8 cellular contexts compared by ENCODE assay signal in the genomic region with DNA sequence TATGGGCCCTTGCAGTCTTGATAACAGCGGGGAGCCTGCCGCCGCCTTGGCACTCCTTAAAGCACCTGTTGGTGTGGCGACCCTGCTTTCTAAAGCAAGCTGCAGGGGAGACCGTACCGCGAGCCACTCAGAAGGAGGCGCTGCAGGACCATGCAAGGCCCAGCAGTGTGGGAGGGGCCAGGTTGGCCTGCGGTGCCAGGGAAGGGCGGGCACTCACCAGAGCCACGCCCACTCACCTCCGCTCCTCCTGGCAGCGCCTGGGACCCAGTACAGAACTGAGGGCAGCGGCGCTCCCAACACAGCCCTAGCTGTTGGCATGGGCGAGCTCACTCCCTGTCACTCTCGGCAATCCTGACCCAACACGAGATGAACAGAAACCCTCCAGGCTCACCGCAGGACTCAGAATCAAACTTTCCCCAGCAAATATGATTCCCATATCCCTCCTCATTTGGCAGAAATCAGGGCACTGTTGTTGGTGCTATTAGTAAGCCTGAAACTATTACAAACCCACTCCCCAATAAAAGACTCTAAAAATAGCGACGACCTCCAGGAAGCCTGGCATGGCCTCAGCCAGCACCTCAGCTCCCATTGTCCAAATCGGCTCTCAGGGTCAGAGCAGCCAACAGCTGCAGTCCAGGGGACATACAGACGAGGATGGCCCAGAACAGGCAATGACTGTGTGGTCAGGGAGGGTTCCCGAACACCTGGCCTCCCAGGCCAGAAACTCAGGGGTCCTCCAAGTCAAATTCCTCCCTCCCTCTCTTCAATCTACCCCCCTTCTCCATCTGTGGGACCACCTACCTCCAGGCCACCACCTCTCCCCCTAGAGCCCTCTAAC.
DNase-seq lines count a peak whose midpoint lies in the region; ATAC-seq and TF ChIP-seq lines count a peak whose summit lies in the region.

No MANE protein-coding gene starts in this region.

- no peaks in the 10 kb centered on the region for H3K9me3 Mint-ChIP-seq in activated CD4-positive, alpha-beta T cell treated with anti-CD3 and anti-CD28 coated beads, Interleukin-2, amount 10 ng/mL, durations not matched to agents 7 days and 5 days

- H3K4me3 Mint-ChIP-seq in activated CD4-positive, alpha-beta T cell treated with anti-CD3 and anti-CD28 coated beads, Interleukin-2, amount 10 ng/mL, durations not matched to agents 7 days and 5 days: no peak overlapping the region

- in situ Hi-C loops in ACHN (cut with HindIII; ENCODE audit: low pct_ligation_motif_present, low pct_unique_long_range_greater_than_20kb, low sequenced_read_pairs): no loop called here

- peaks cover 14% of the 10 kb centered on the region for H3K4me1 Mint-ChIP-seq in activated CD4-positive, alpha-beta T cell treated with anti-CD3 and anti-CD28 coated beads, Interleukin-2, amount 10 ng/mL, durations not matched to agents 7 days and 5 days

- TF ChIP-seq CTCF in NB4 (IDR thresholded peaks at IDR 0.05; ENCODE audit: low read depth, low read length) (peak; percentile 62), mucosa of descending colon (IDR thresholded peaks at IDR 0.05) (peak; percentile 75)

- no peak for TF ChIP-seq POLR2A in NB4 (IDR thresholded peaks at IDR 0.05; ENCODE audit: extremely low read depth, insufficient read length)

- DNase-seq in ACHN (peak; percentile 66), NB4 (ENCODE audit: low read depth) (peak; percentile 78), mucosa of descending colon (peak; percentile 93 to 94 (median 93)), foreskin melanocyte (no peak)
- DNase-seq in activated CD4-positive, alpha-beta T cell treated with anti-CD3 and anti-CD28 coated beads, Interleukin-2, amount 10 ng/mL, durations not matched to agents 7 days and 5 days: peak; percentile 86
- peak; percentile 72 for DNase-seq in effector CD4-positive, alpha-beta T cell
- peak; percentile 62 to 67 for DNase-seq in stimulated activated CD8-positive, alpha-beta memory T cell treated with anti-CD3 and anti-CD28 coated beads, Interleukin-7, amount 100 ng/mL, for 4 hours (ENCODE audit: low read depth in 2 of 2)

- POLR2A ChIA-PET in activated CD4-positive, alpha-beta T cell treated with anti-CD3 and anti-CD28 coated beads, Interleukin-2, amount 10 ng/mL, durations not matched to agents 7 days and 5 days (lab: Charles Lee): no interaction called here

- no peak overlapping the region for H3K27ac Mint-ChIP-seq in activated CD4-positive, alpha-beta T cell treated with anti-CD3 and anti-CD28 coated beads, Interleukin-2, amount 10 ng/mL, durations not matched to agents 7 days and 5 days

- ATAC-seq in GM18519 (IDR thresholded peaks at IDR 0.05; ENCODE audit: low FRiP score, unreplicated experiment) (peak; percentile 58), mucosa of descending colon (peak; percentile 97)

- peaks cover 2% of the 10 kb centered on the region for H3K36me3 ChIP-seq in mucosa of descending colon (ENCODE audit: low read depth)

- CTCF ChIA-PET in activated CD4-positive, alpha-beta T cell treated with anti-CD3 and anti-CD28 coated beads, Interleukin-2, amount 10 ng/mL, durations not matched to agents 7 days and 5 days (lab: Charles Lee): interaction anchor here (0.6 to 2.2 kb wide), 13 partner anchors 35 to 312 kb away, joined by 3 to 27 read pairs (median 4); no protein-coding TSS in a partner anchor

- intact Hi-C loops in mucosa of descending colon (cut with DNase I, micrococcal nuclease): loop anchor here in 1 of 2 donors (5.0 kb wide), 1 partner anchor 112 kb away; no protein-coding TSS in a partner anchor

- no peaks in the 10 kb centered on the region for H3K27me3 Mint-ChIP-seq in activated CD4-positive, alpha-beta T cell treated with anti-CD3 and anti-CD28 coated beads, Interleukin-2, amount 10 ng/mL, durations not matched to agents 7 days and 5 days

- peaks cover 36% of the 10 kb centered on the region for H3K36me3 Mint-ChIP-seq in activated CD4-positive, alpha-beta T cell treated with anti-CD3 and anti-CD28 coated beads, Interleukin-2, amount 10 ng/mL, durations not matched to agents 7 days and 5 days (ENCODE audit: low read depth)

- H3K4me3 ChIP-seq in NB4 (ENCODE audit: low read depth, low read length) (no peak overlapping the region), mucosa of descending colon (no peak overlapping the region)

- H3K9me3 ChIP-seq in mucosa of descending colon: no peaks in the 10 kb centered on the region

- no peaks in the 10 kb centered on the region for H3K4me1 ChIP-seq in mucosa of descending colon (ENCODE audit: low read depth)
